Comparison of ENCODE assay signal across 10 cellular contexts in the genomic region with DNA sequence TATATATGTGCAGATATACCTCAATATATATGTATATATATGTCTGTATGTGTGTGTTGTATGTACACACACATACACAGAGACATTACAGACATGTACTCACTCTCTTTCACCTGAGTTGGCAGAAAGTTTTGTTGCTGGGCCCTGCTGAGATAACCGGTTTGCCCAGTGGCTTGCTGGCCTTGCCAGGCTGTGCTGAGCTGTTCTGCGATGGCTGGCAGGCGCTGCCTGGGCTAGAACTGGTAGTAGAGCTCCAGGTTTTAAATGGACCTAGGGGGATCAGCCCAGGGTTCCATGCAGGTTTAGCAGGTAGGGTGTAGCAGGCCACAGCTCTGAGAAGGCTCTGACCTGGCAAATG.
DNase-seq lines count a peak whose midpoint lies in the region; ATAC-seq, FAIRE-seq and TF ChIP-seq lines count a peak whose summit lies in the region.
"Had no signal": no experiment of that assay in that cellular context is flagged by ENCODE, and none has a peak within 500 bp of the region (broad histone marks: within the 10 kb centered on the region; RNA-seq: fewer than 3 reads in every experiment).

No MANE protein-coding gene starts in this region.

- TF ChIP-seq CTCF in Calu3 (IDR thresholded peaks at IDR 0.05; ENCODE audit: unreplicated experiment) (no peak), H1 (IDR thresholded peaks at IDR 0.05; ENCODE audit: control extremely low read depth in 1 of 3, insufficient read depth in 1 of 3, low read depth in 1 of 3, low read length in 3 of 3) (no peak), osteocyte (IDR thresholded peaks at IDR 0.05) (no peak), WERI-Rb-1 (IDR thresholded peaks at IDR 0.05; ENCODE audit: low read depth, low read length) (no peak)

- H3K9me3 Mint-ChIP-seq in Calu3 (ENCODE audit: low read depth, unreplicated experiment) (no peaks in the 10 kb centered on the region), osteocyte (ENCODE audit: unreplicated experiment) (no peaks in the 10 kb centered on the region)
- H3K9me3 Mint-ChIP-seq: neural crest cell had no signal

- H3K9me3 ChIP-seq in H1 (ENCODE audit: insufficient read depth in 2 of 2, low read depth in 1 of 2, low read length in 1 of 2): no peaks in the 10 kb centered on the region
- no peaks in the 10 kb centered on the region for H3K9me3 ChIP-seq in WERI-Rb-1 (ENCODE audit: severe bottlenecking)
- H3K9me3 ChIP-seq: SJSA1 had no signal

- H3K9ac ChIP-seq in H1 (replicated peaks in 1 of 4; ENCODE audit: extremely low read depth in 1 of 4, low read depth in 3 of 4, low read length in 3 of 4): no peak overlapping the region

- no peak overlapping the region for H3K4me2 ChIP-seq in H1 (ENCODE audit: insufficient read depth in 1 of 2, low read depth in 2 of 2, low read length in 2 of 2)

- H4K5ac ChIP-seq in H1 (ENCODE audit: insufficient read length, low read depth, low read length): no peak overlapping the region

- no peaks in the 10 kb centered on the region for H3K27me3 Mint-ChIP-seq in Calu3 (ENCODE audit: unreplicated experiment)
- H3K27me3 Mint-ChIP-seq in osteocyte (ENCODE audit: unreplicated experiment): no peaks in the 10 kb centered on the region

- H3K36me3 ChIP-seq in H1 (ENCODE audit: control insufficient read depth in 2 of 4, insufficient read depth in 4 of 4, low read length in 3 of 4) (no peaks in the 10 kb centered on the region), WERI-Rb-1 (no peaks in the 10 kb centered on the region)
- H3K36me3 ChIP-seq: SJSA1 had no signal

- 93% methylated on average over 3 of the region's 3 CpGs; no CpG with 5 or more reads in 1 of the 2 experiments for WGBS in H1 (ENCODE audit: extremely low coverage in 1 of 2, insufficient coverage in 1 of 2, insufficient read length in 1 of 2, insufficient replicate concordance in 2 of 2, low coverage in 1 of 2, low lambda C conversion rate in 2 of 2, missing lambda C conversion rate in 1 of 2), 2 experiments

- FAIRE-seq in H1 (lab: Jason Lieb, UNC) (no peak), GM19239 (lab: Jason Lieb, UNC) (no peak)

- no peak overlapping the region for H2BK20ac ChIP-seq in H1 (ENCODE audit: low read length)

- H3K4me3 ChIP-seq in H1 (ENCODE audit: extremely low read depth in 1 of 4, insufficient read depth in 2 of 4, low read depth in 3 of 4, low read length in 4 of 4) (no peak overlapping the region), WERI-Rb-1 (ENCODE audit: low read depth, low read length) (no peak overlapping the region)

- H2AFZ ChIP-seq in H1 (ENCODE audit: low read length): 0 out of 2 replicates have a peak overlapping the region, but pooled peaks have one; percentile 66

- no peak for TF ChIP-seq POLR2A in H1 (IDR thresholded peaks at IDR 0.05; ENCODE audit: control extremely low read depth in 1 of 2, low read depth in 2 of 2, low read length in 2 of 2)

- H3K23me2 ChIP-seq in H1 (ENCODE audit: low read depth, low read length): no peaks in the 10 kb centered on the region

- H2BK120ac ChIP-seq in H1 (replicated peaks; ENCODE audit: low read depth, low read length): no peak overlapping the region

- H3K79me1 ChIP-seq in H1 (ENCODE audit: low read depth, low read length): no peaks in the 10 kb centered on the region

- intact Hi-C loops in Calu3 (cut with micrococcal nuclease; ENCODE audit: unreplicated experiment): no loop called here

- H3K27me3 ChIP-seq in H1 (replicated peaks in 1 of 4; ENCODE audit: control insufficient read depth in 3 of 4, extremely low read depth in 1 of 4, insufficient read depth in 3 of 4, low read length in 3 of 4) (no peaks in the 10 kb centered on the region), WERI-Rb-1 (ENCODE audit: insufficient read depth, low read depth, severe bottlenecking) (no peaks in the 10 kb centered on the region)
- H3K27me3 ChIP-seq: SJSA1 had no signal

- H3K56ac ChIP-seq in H1 (replicated peaks; ENCODE audit: insufficient read length, low read depth, low read length): no peak overlapping the region

- no peak overlapping the region for H4K8ac ChIP-seq in H1 (ENCODE audit: extremely low read depth, insufficient read depth, low read length)

- no peak overlapping the region for H2BK15ac ChIP-seq in H1 (ENCODE audit: low read length)

- peaks cover 2 to 16% (median 6%) of the 10 kb centered on the region in 4 experiments for H3K4me1 ChIP-seq in H1 (replicated peaks in 1 of 4; ENCODE audit: control insufficient read depth in 3 of 4, insufficient read depth in 4 of 4, low read length in 3 of 4)

- H3K36me3 Mint-ChIP-seq in Calu3 (ENCODE audit: insufficient read depth, unreplicated experiment): no peaks in the 10 kb centered on the region
- H3K36me3 Mint-ChIP-seq in osteocyte (ENCODE audit: unreplicated experiment): no peaks in the 10 kb centered on the region

- TF ChIP-seq EP300 in H1 (IDR thresholded peaks at IDR 0.05; ENCODE audit: borderline replicate concordance in 1 of 2, low read depth in 2 of 2, low read length in 2 of 2): no peak

- H3K14ac ChIP-seq in H1 (ENCODE audit: insufficient read length): no peak overlapping the region

- no peaks in the 10 kb centered on the region for H3K4me1 Mint-ChIP-seq in Calu3 (ENCODE audit: low read depth, unreplicated experiment)
- peaks cover 45% of the 10 kb centered on the region for H3K4me1 Mint-ChIP-seq in osteocyte (ENCODE audit: unreplicated experiment)

- no peak for ATAC-seq in GM21529 (IDR thresholded peaks at IDR 0.05; ENCODE audit: unreplicated experiment)

- peak; percentile 66 for DNase-seq in Calu3
- peak; percentile 46 for DNase-seq in NCI-H345 treated with DMSO at 0.1 percent for 48 hours (lab: John Stamatoyannopoulos, UW; ENCODE audit: unreplicated experiment)
- DNase-seq in H1 (ENCODE audit: low read depth in 1 of 2, low spot score in 2 of 2): no peak
- DNase-seq in osteocyte (ENCODE audit: extremely low spot score, unreplicated experiment): no peak
- no peak for DNase-seq in OCI-M1 (lab: John Stamatoyannopoulos, UW)
- DNase-seq in WERI-Rb-1: no peak
- no peak for DNase-seq in GM19239 (ENCODE audit: insufficient read length, low spot score)

- no peaks in the 10 kb centered on the region for H3K79me2 ChIP-seq in H1 (ENCODE audit: control insufficient read depth in 1 of 2, insufficient read depth in 2 of 2, low read length in 2 of 2)

- H3K27ac Mint-ChIP-seq in Calu3 (ENCODE audit: unreplicated experiment) (no peak overlapping the region), osteocyte (ENCODE audit: unreplicated experiment) (peak overlapping the region; percentile 77)

- POLR2A ChIA-PET in H1 (lab: Charles Lee; ENCODE audit: partially characterized antibody): interaction anchor here (1.2 kb wide), 1 partner anchor 10 kb away, joined by 3 read pairs; no protein-coding TSS in a partner anchor

- no peak overlapping the region for H2BK5ac ChIP-seq in H1 (ENCODE audit: low read depth, low read length)

- H3K4ac ChIP-seq in H1 (replicated peaks; ENCODE audit: insufficient read length, low read depth, low read length): no peak overlapping the region

- H3K23ac ChIP-seq in H1 (ENCODE audit: insufficient read length): no peak overlapping the region

- H3K27ac ChIP-seq in H1 (ENCODE audit: low read depth, low read length): no peak overlapping the region
- H3K27ac ChIP-seq in WERI-Rb-1: no peak overlapping the region
- H3K27ac ChIP-seq: SJSA1 had no signal

- H4K91ac ChIP-seq in H1 (replicated peaks; ENCODE audit: insufficient read length, low read length): no peak overlapping the region

- BruUV-seq in Calu3 (replicated peaks; lab: Mats Ljungman, UMichigan): no TSS peak

- no peak overlapping the region for H2AK5ac ChIP-seq in H1 (ENCODE audit: low read depth, low read length)

- CTCF ChIA-PET in Calu3 (lab: Charles Lee): interaction anchor here (0.6 to 1.8 kb wide), 3 partner anchors 11 to 396 kb away, joined by 3 to 7 read pairs (median 3); no protein-coding TSS in a partner anchor
- CTCF ChIA-PET in H1 (lab: Charles Lee; ENCODE audit: partially characterized antibody): interaction anchor here (0.9 to 3.1 kb wide), 10 partner anchors 15 to 407 kb away, joined by 3 to 8 read pairs (median 4); no protein-coding TSS in a partner anchor

- H3K4me3 Mint-ChIP-seq in Calu3 (ENCODE audit: low read depth, unreplicated experiment): peak overlapping the region; percentile 26
- peak overlapping the region; percentile 67 for H3K4me3 Mint-ChIP-seq in osteocyte (ENCODE audit: unreplicated experiment)
- H3K4me3 Mint-ChIP-seq: neural crest cell had no signal

- no peak overlapping the region for H3K18ac ChIP-seq in H1 (ENCODE audit: extremely low read depth, low read length)

- H4K20me1 ChIP-seq in H1 (replicated peaks in 1 of 2; ENCODE audit: control insufficient read depth in 1 of 2, insufficient read depth in 2 of 2, low read length in 2 of 2): no peaks in the 10 kb centered on the region

- no peak overlapping the region; the same call in 1 of the 2 replicates for H2BK12ac ChIP-seq in H1 (ENCODE audit: low read depth, low read length)

- no peak for TF ChIP-seq RAD21 in H1 (IDR thresholded peaks at IDR 0.05 in 1 of 2, conservative IDR thresholded peaks at IDR 0.05 in 1 of 2; ENCODE audit: low read depth in 2 of 2, low read length in 2 of 2)

TF ChIP-seq in H1, 55 proteins besides CTCF, POLR2A, EP300 and RAD21 (continues in another document):
- TF ChIP-seq ASH2L (IDR thresholded peaks at IDR 0.05; ENCODE audit: low read length) (no peak), SRF (IDR thresholded peaks at IDR 0.05; ENCODE audit: low read depth, low read length) (no peak), CHD2 (IDR thresholded peaks at IDR 0.05; ENCODE audit: low read length) (no peak), PHF8 (conservative IDR thresholded peaks at IDR 0.05; ENCODE audit: low read depth, low read length) (no peak), CBX8 (IDR thresholded peaks at IDR 0.05; ENCODE audit: borderline replicate concordance, low read depth, low read length) (no peak), KDM1A (IDR thresholded peaks at IDR 0.05; ENCODE audit: borderline replicate concordance, low read length) (no peak), SP1 (IDR thresholded peaks at IDR 0.05; ENCODE audit: low read depth, low read length) (no peak), NANOG (IDR thresholded peaks at IDR 0.05; ENCODE audit: insufficient read depth, low read depth, low read length, poor library complexity, severe bottlenecking) (no peak), GABPA (IDR thresholded peaks at IDR 0.05; ENCODE audit: borderline replicate concordance, insufficient read depth, low read length) (no peak), SP2 (IDR thresholded peaks at IDR 0.05; ENCODE audit: low read length) (no peak), EGR1 (IDR thresholded peaks at IDR 0.05; ENCODE audit: borderline replicate concordance, low read depth, low read length) (no peak), KDM4A (IDR thresholded peaks at IDR 0.05; ENCODE audit: low read depth, low read length, severe bottlenecking) (no peak), NRF1 (IDR thresholded peaks at IDR 0.05; ENCODE audit: low read depth, low read length) (no peak), YY1 (IDR thresholded peaks at IDR 0.05; ENCODE audit: low read depth, low read length) (no peak), SUZ12 (IDR thresholded peaks at IDR 0.05; ENCODE audit: low read length) (no peak), SIN3A (conservative IDR thresholded peaks at IDR 0.05 in 1 of 2, IDR thresholded peaks at IDR 0.05 in 1 of 2; ENCODE audit: low read depth in 1 of 2, low read length in 2 of 2) (no peak), BACH1 (IDR thresholded peaks at IDR 0.05; ENCODE audit: low read length) (no peak)

Comparison
In these comparisons a context has a peak if more than half of its experiments do, and no peak if none do; other contexts are left out.
1. DNase-seq: peak in Calu3 (single experiment) and NCI-H345 treated with DMSO at 0.1 percent for 48 hours (single experiment); none in H1 (0 of 2), osteocyte (single experiment), OCI-M1 (single experiment), WERI-Rb-1 (single experiment) and GM19239 (single experiment).